Comparison of ENCODE assay signal across 25 cellular contexts in genomic region chr3:103919327-103919726, GRCh38.
"Had no signal": no experiment of that assay in that cellular context is flagged by ENCODE, and none has a peak within 500 bp of the region (broad histone marks: within the 10 kb centered on the region; RNA-seq: fewer than 3 reads in every experiment).

No MANE protein-coding gene starts in this region.

- H3K36me3 Mint-ChIP-seq: activated naive CD8-positive, alpha-beta T cell treated with anti-CD3 and anti-CD28 coated beads for 36 hours; naive thymus-derived CD4-positive, alpha-beta T cell; neural progenitor cell had no signal

- H3K9me3 ChIP-seq: lower lobe of right lung, tibial artery had no signal

- H3K4me2 ChIP-seq: neural progenitor cell had no signal

- H3K27me3 ChIP-seq: foreskin keratinocyte, neural progenitor cell, tibial artery had no signal

- H3K27ac ChIP-seq: foreskin keratinocyte, lower lobe of right lung, neural progenitor cell, tibial artery had no signal

- ATAC-seq: activated CD4-positive, alpha-beta T cell treated with anti-CD3 and anti-CD28 coated beads for 36 hours; foreskin keratinocyte; lower lobe of right lung; naive thymus-derived CD4-positive, alpha-beta T cell; stimulated activated naive CD8-positive, alpha-beta T cell treated with anti-CD3 and anti-CD28 coated beads, Interleukin-15, Interleukin-2, amounts not matched to agents 100 U/mL and 50 U/mL, for 24 hours had no signal

- H3K27me3 Mint-ChIP-seq: activated B cell treated with CpG ODN at 0.5 μM for 24 hours; activated CD4-positive, alpha-beta T cell treated with anti-CD3 and anti-CD28 coated beads for 36 hours; activated naive CD8-positive, alpha-beta T cell treated with anti-CD3 and anti-CD28 coated beads for 36 hours; activated T-cell treated with anti-CD3 and anti-CD28 coated beads, Interleukin-2, amount 50 U/mL, for 24 hours; dendritic cell treated with granulocyte-macrophage colony-stimulating factor and Interleukin-4, amounts not matched to agents 40 ng/mL and 50 ng/mL, for 4 days; naive thymus-derived CD4-positive, alpha-beta T cell had no signal

- H3K4me3 ChIP-seq: lower lobe of right lung, neural progenitor cell, tibial artery had no signal

- H3K4me1 Mint-ChIP-seq: activated B cell treated with CpG ODN at 0.5 μM for 24 hours; activated CD4-positive, alpha-beta T cell treated with anti-CD3 and anti-CD28 coated beads for 36 hours; activated naive CD8-positive, alpha-beta T cell treated with anti-CD3 and anti-CD28 coated beads for 36 hours; naive thymus-derived CD4-positive, alpha-beta T cell; neural progenitor cell had no signal

- DNase-seq: activated B cell treated with CpG ODN at 0.5 μM for 24 hours; activated CD4-positive, alpha-beta T cell treated with anti-CD3 and anti-CD28 coated beads for 36 hours; activated CD4-positive, alpha-beta T cell treated with anti-CD3 and anti-CD28 coated beads, Interleukin-2, amount 50 U/mL, for 4 hours; activated CD8-positive, alpha-beta memory T cell treated with anti-CD3 and anti-CD28 coated beads for 24 hours; activated CD8-positive, alpha-beta memory T cell treated with anti-CD3 and anti-CD28 coated beads, Interleukin-2, amount 50 U/mL, for 4 hours; activated naive CD4-positive, alpha-beta T cell treated with Interleukin-2 at 50 U/mL for 16 hours; activated naive CD8-positive, alpha-beta T cell treated with anti-CD3 and anti-CD28 coated beads for 36 hours; activated T-cell treated with anti-CD3 and anti-CD28 coated beads, Interleukin-2, amount 50 U/mL, for 24 hours; amniotic stem cell; cerebellar nuclear complex; effector CD4-positive, alpha-beta T cell; erythroblast; foreskin keratinocyte; kidney; lower lobe of right lung; mesendoderm; naive thymus-derived CD4-positive, alpha-beta T cell; stimulated activated CD4-positive, alpha-beta T cell treated with anti-CD3 and anti-CD28 coated beads, Interleukin-4, amount 100 ng/mL, for 4 hours; stimulated activated naive CD8-positive, alpha-beta T cell treated with anti-CD3 and anti-CD28 coated beads, Interleukin-15, Interleukin-2, amounts not matched to agents 100 U/mL and 50 U/mL, for 24 hours; T1000; tibial artery had no signal

- H3K9ac ChIP-seq: neural progenitor cell had no signal

- H2AFZ ChIP-seq: neural progenitor cell had no signal

- H3K4me3 Mint-ChIP-seq: activated B cell treated with CpG ODN at 0.5 μM for 24 hours; activated CD4-positive, alpha-beta T cell treated with anti-CD3 and anti-CD28 coated beads for 36 hours; activated naive CD8-positive, alpha-beta T cell treated with anti-CD3 and anti-CD28 coated beads for 36 hours; activated T-cell treated with anti-CD3 and anti-CD28 coated beads, Interleukin-2, amount 50 U/mL, for 24 hours; dendritic cell treated with granulocyte-macrophage colony-stimulating factor and Interleukin-4, amounts not matched to agents 40 ng/mL and 50 ng/mL, for 4 days; naive thymus-derived CD4-positive, alpha-beta T cell; neural progenitor cell; T-helper 1 cell treated with Interleukin-12 subunit alpha and Interleukin-12 subunit beta and Interleukin-4 antibody, amounts not matched to agents 30 μg/mL and 1 μg/mL, for 36 hours had no signal

- H3K4me1 ChIP-seq: foreskin keratinocyte, lower lobe of right lung, neural progenitor cell, tibial artery had no signal

- H3K36me3 ChIP-seq: lower lobe of right lung, neural progenitor cell, tibial artery had no signal

- H3K9me3 Mint-ChIP-seq: activated B cell treated with CpG ODN at 0.5 μM for 24 hours; activated naive CD8-positive, alpha-beta T cell treated with anti-CD3 and anti-CD28 coated beads for 36 hours; activated T-helper 2 cell treated with anti-CD3 and anti-CD28 coated beads, Interferon-gamma antibody, Interleukin-2, Interleukin-4, amounts not matched to agents 10 μg/mL and 5 μg/mL and 100 μg/mL, durations not matched to agents 14 hours and 24 hours and 36 hours; dendritic cell treated with granulocyte-macrophage colony-stimulating factor and Interleukin-4, amounts not matched to agents 40 ng/mL and 50 ng/mL, for 4 days; naive thymus-derived CD4-positive, alpha-beta T cell; neural progenitor cell; T-helper 1 cell treated with Interleukin-12 subunit alpha and Interleukin-12 subunit beta and Interleukin-4 antibody, amounts not matched to agents 30 μg/mL and 1 μg/mL, for 36 hours had no signal

- H3K27ac Mint-ChIP-seq: activated B cell treated with CpG ODN at 0.5 μM for 24 hours; activated CD4-positive, alpha-beta T cell treated with anti-CD3 and anti-CD28 coated beads for 36 hours; activated naive CD8-positive, alpha-beta T cell treated with anti-CD3 and anti-CD28 coated beads for 36 hours; activated T-cell treated with anti-CD3 and anti-CD28 coated beads, Interleukin-2, amount 50 U/mL, for 24 hours; activated T-helper 2 cell treated with anti-CD3 and anti-CD28 coated beads, Interferon-gamma antibody, Interleukin-2, Interleukin-4, amounts not matched to agents 10 μg/mL and 5 μg/mL and 100 μg/mL, durations not matched to agents 14 hours and 24 hours and 36 hours; dendritic cell treated with granulocyte-macrophage colony-stimulating factor and Interleukin-4, amounts not matched to agents 40 ng/mL and 50 ng/mL, for 4 days; naive thymus-derived CD4-positive, alpha-beta T cell; neural progenitor cell; T-helper 1 cell treated with Interleukin-12 subunit alpha and Interleukin-12 subunit beta and Interleukin-4 antibody, amounts not matched to agents 30 μg/mL and 1 μg/mL, for 36 hours had no signal
